In genomic region chr21:45970674-45971486, GRCh38 we compare ENCODE assay signal across 8 cellular contexts. TPM values are rescaled to one million over a fixed set of nuclear protein-coding genes. Genes with fewer than 3 reads are reported as not detected.
DNase-seq lines count a peak whose midpoint lies in the region; ATAC-seq and TF ChIP-seq lines count a peak whose summit lies in the region.

No MANE protein-coding gene starts in this region.

- WGBS in ovary, 3 donors = 29 to 36% (median 34%) methylated on average over 20 to 21 of the region's 21 CpGs

- no peaks in the 10 kb centered on the region for H3F3A ChIP-seq in MM.1S (ENCODE audit: insufficient read depth, low read length)

- H3K9me2 ChIP-seq in MM.1S (replicated peaks; ENCODE audit: insufficient read depth, low read length) = no peaks in the 10 kb centered on the region

- TF ChIP-seq CTCF in MM.1S (IDR thresholded peaks at IDR 0.05; ENCODE audit: low read length) (peak; percentile 95), fibroblast of pulmonary artery (IDR thresholded peaks at IDR 0.05; ENCODE audit: low read length, missing control alignments) (peak; percentile 85), ovary (IDR thresholded peaks at IDR 0.05) (peak; percentile 91 to 98 (median 94))

- no peak for TF ChIP-seq EP300 in ovary (IDR thresholded peaks at IDR 0.05)

- in situ Hi-C loops in G401 (cut with HindIII; ENCODE audit: low sequenced_read_pairs) = no loop called here

- H3K4me1 ChIP-seq in MM.1S (ENCODE audit: low read length) (peaks cover 6% of the 10 kb centered on the region), ovary (ENCODE audit: insufficient read depth) (peaks cover 32% of the 10 kb centered on the region)

- DNase-seq in G401 (ENCODE audit: low spot score) = peak; percentile 23
- peak; percentile 33 for DNase-seq in MM.1S
- DNase-seq in activated T-cell treated with anti-CD3 and anti-CD28 coated beads for 1 hour (ENCODE audit: low read depth) = peak; percentile 39
- DNase-seq in fibroblast of pulmonary artery (ENCODE audit: low read depth) = peak; percentile 62
- peak; percentile 74 to 86 (median 84) for DNase-seq in ovary
- no peak for DNase-seq in cortex of kidney (lab: John Stamatoyannopoulos, UW)
- DNase-seq in NCI-H526 treated with DMSO at 0.1 percent for 48 hours (lab: John Stamatoyannopoulos, UW) = no peak

- H3K9me3 ChIP-seq in MM.1S (replicated peaks; ENCODE audit: insufficient read depth, low read length) (no peaks in the 10 kb centered on the region), ovary (no peaks in the 10 kb centered on the region)

- H3K4me3 ChIP-seq in MM.1S (ENCODE audit: low read length) (no peak overlapping the region), fibroblast of pulmonary artery (replicated peaks; ENCODE audit: low read depth, low read length) (no peak overlapping the region), ovary (no peak overlapping the region)

- no peaks in the 10 kb centered on the region for H4K20me1 ChIP-seq in MM.1S (ENCODE audit: insufficient read depth, low read length)

- H3K27me3 ChIP-seq in MM.1S (replicated peaks; ENCODE audit: insufficient read depth, low read length) = peaks cover 78% of the 10 kb centered on the region
- H3K27me3 ChIP-seq in ovary = no peaks in the 10 kb centered on the region

- no peak for ATAC-seq in GM21381 (IDR thresholded peaks at IDR 0.05; ENCODE audit: unreplicated experiment)

- H3K36me3 ChIP-seq in MM.1S (replicated peaks; ENCODE audit: insufficient read depth, low read length) (no peaks in the 10 kb centered on the region), ovary (no peaks in the 10 kb centered on the region)

- intact Hi-C loops in ovary (cut with DNase I) = loop anchor here in 3 of 4 donors (5.0 to 10.0 kb wide), 4 partner anchors 84 to 256 kb away; partner anchors contain the start of genes COL6A2 (in 2 of the 3) and LSS (in 1 of the 3)

- no peak overlapping the region for H3K9ac ChIP-seq in MM.1S (ENCODE audit: low read length)

- H3K4me2 ChIP-seq in MM.1S (ENCODE audit: low read depth, low read length) = no peak overlapping the region

- H3K27ac ChIP-seq in MM.1S (ENCODE audit: low read length) (no peak overlapping the region), ovary (peak overlapping the region; percentile 86 to 94)

- 0 out of 2 replicates have a peak overlapping the region, but pooled peaks have one; percentile 2 for H2AFZ ChIP-seq in MM.1S (ENCODE audit: low read length)

- H3K79me2 ChIP-seq in MM.1S (ENCODE audit: low read length) = no peaks in the 10 kb centered on the region

- peak; percentile 21 for TF ChIP-seq POLR2A in ovary (IDR thresholded peaks at IDR 0.05)

RNA-seq across cellular contexts. Expression of gene COL6A1, which starts 10.7 kb away (rescaled TPM):
- 83.0 and 85.1 TPM in 2 replicates for total RNA-seq in G401 (2014; rRNA removed; shearing (Covaris generic))
- 100 to 1,000 TPM; 389 to 779 (median 731) TPM for total RNA-seq in ovary
- 100 to 1,000 TPM; 112 to 905 TPM for polyA plus RNA-seq in ovary

Comparison
In these comparisons a context has a peak if more than half of its experiments do, and no peak if none do; other contexts are left out.
1. DNase-seq: peak in G401 (single experiment), MM.1S (single experiment), activated T-cell treated with anti-CD3 and anti-CD28 coated beads for 1 hour (single experiment), fibroblast of pulmonary artery (single experiment) and ovary (5 of 5); none in cortex of kidney (single experiment) and NCI-H526 treated with DMSO at 0.1 percent for 48 hours (single experiment).
2. Peak in every context shown above with its lines, with median percentiles within 50 percentile points of each other: CTCF ChIP-seq.